In genomic region chr4:22237155-22237751, GRCh38 we compare ENCODE assay signal across 8 cellular contexts.
A peak's percentile ranks its signal among the peaks of the same experiment; 100 is the strongest.
DNase-seq lines count a peak whose midpoint lies in the region; ATAC-seq lines count a peak whose summit lies in the region.

No MANE protein-coding gene starts in this region.

- ATAC-seq in HG03521 (IDR thresholded peaks at IDR 0.05; ENCODE audit: unreplicated experiment) (no peak), GM19397 (IDR thresholded peaks at IDR 0.05; ENCODE audit: unreplicated experiment) (no peak)

- H3K27ac Mint-ChIP-seq in activated T-helper 1 cell treated with anti-CD3 and anti-CD28 coated beads, Interleukin-12 subunit alpha, Interleukin-12 subunit beta, Interleukin-2, Interleukin-4 antibody, amounts not matched to agents 30 ng/mL and 10 ng/mL and 1 ng/mL, durations not matched to agents 14 hours and 24 hours and 36 hours: no peak overlapping the region
- no peak overlapping the region for H3K27ac Mint-ChIP-seq in immature natural killer cell

- H3K36me3 Mint-ChIP-seq in activated T-helper 1 cell treated with anti-CD3 and anti-CD28 coated beads, Interleukin-12 subunit alpha, Interleukin-12 subunit beta, Interleukin-2, Interleukin-4 antibody, amounts not matched to agents 30 ng/mL and 10 ng/mL and 1 ng/mL, durations not matched to agents 14 hours and 24 hours and 36 hours (ENCODE audit: low read depth): no peaks in the 10 kb centered on the region
- no peaks in the 10 kb centered on the region for H3K36me3 Mint-ChIP-seq in immature natural killer cell

- H3K4me3 Mint-ChIP-seq in activated T-helper 1 cell treated with anti-CD3 and anti-CD28 coated beads, Interleukin-12 subunit alpha, Interleukin-12 subunit beta, Interleukin-2, Interleukin-4 antibody, amounts not matched to agents 30 ng/mL and 10 ng/mL and 1 ng/mL, durations not matched to agents 14 hours and 24 hours and 36 hours: peak overlapping the region; percentile 51
- peak overlapping the region; percentile 25 to 71 (median 65) for H3K4me3 Mint-ChIP-seq in immature natural killer cell

- H3K27me3 Mint-ChIP-seq in activated T-helper 1 cell treated with anti-CD3 and anti-CD28 coated beads, Interleukin-12 subunit alpha, Interleukin-12 subunit beta, Interleukin-2, Interleukin-4 antibody, amounts not matched to agents 30 ng/mL and 10 ng/mL and 1 ng/mL, durations not matched to agents 14 hours and 24 hours and 36 hours (ENCODE audit: insufficient read depth): no peaks in the 10 kb centered on the region
- H3K27me3 Mint-ChIP-seq in immature natural killer cell (ENCODE audit: low read depth in 3 of 3): peaks cover 0 to 4% (median 0%) of the 10 kb centered on the region in 3 donors

- intact Hi-C loops in activated T-helper 1 cell treated with anti-CD3 and anti-CD28 coated beads, Interleukin-12 subunit alpha, Interleukin-12 subunit beta, Interleukin-2, Interleukin-4 antibody, amounts not matched to agents 30 ng/mL and 10 ng/mL and 1 ng/mL, durations not matched to agents 14 hours and 24 hours and 36 hours (cut with micrococcal nuclease): loop anchor here (1.0 kb wide), 2 partner anchors 152 to 453 kb away; no protein-coding TSS in a partner anchor

- H3K9me3 Mint-ChIP-seq in activated T-helper 1 cell treated with anti-CD3 and anti-CD28 coated beads, Interleukin-12 subunit alpha, Interleukin-12 subunit beta, Interleukin-2, Interleukin-4 antibody, amounts not matched to agents 30 ng/mL and 10 ng/mL and 1 ng/mL, durations not matched to agents 14 hours and 24 hours and 36 hours: no peaks in the 10 kb centered on the region
- peaks cover 0 to 28% (median under 1%) of the 10 kb centered on the region in 6 donors for H3K9me3 Mint-ChIP-seq in immature natural killer cell

- peak; percentile 32 for DNase-seq in ELR (ENCODE audit: low read depth)
- peak; percentile 52 for DNase-seq in NCI-H69 (lab: John Stamatoyannopoulos, UW)
- DNase-seq in activated T-helper 1 cell treated with anti-CD3 and anti-CD28 coated beads, Interleukin-12 subunit alpha, Interleukin-12 subunit beta, Interleukin-2, Interleukin-4 antibody, amounts not matched to agents 30 ng/mL and 10 ng/mL and 1 ng/mL, durations not matched to agents 14 hours and 24 hours and 36 hours (ENCODE audit: low spot score): peak; percentile 46
- peak in 2 of 3 donors; percentile 6 to 8 for DNase-seq in immature natural killer cell
- peak; percentile 1 for DNase-seq in stimulated activated CD8-positive, alpha-beta memory T cell treated with anti-CD3 and anti-CD28 coated beads, Interleukin-12 subunit alpha, Interleukin-12 subunit beta, amount 100 ng/mL, for 4 hours (ENCODE audit: low read depth)
- no peak for DNase-seq in GM19238 (ENCODE audit: insufficient read length, low spot score)

- H3K4me1 Mint-ChIP-seq in activated T-helper 1 cell treated with anti-CD3 and anti-CD28 coated beads, Interleukin-12 subunit alpha, Interleukin-12 subunit beta, Interleukin-2, Interleukin-4 antibody, amounts not matched to agents 30 ng/mL and 10 ng/mL and 1 ng/mL, durations not matched to agents 14 hours and 24 hours and 36 hours (ENCODE audit: low read depth): peaks cover 33% of the 10 kb centered on the region
- H3K4me1 Mint-ChIP-seq in immature natural killer cell: peaks cover 0 to 8% of the 10 kb centered on the region in 2 donors
